ENCODE assay signal across 22 cellular contexts in genomic region chr4:10971800-10972398, GRCh38.
"Had no signal": no experiment of that assay in that cellular context is flagged by ENCODE, and none has a peak within 500 bp of the region (broad histone marks: within the 10 kb centered on the region; RNA-seq: fewer than 3 reads in every experiment).

No MANE protein-coding gene starts in this region.

- H3K36me3 ChIP-seq: esophagus squamous epithelium, heart right ventricle, lower lobe of right lung, tibial artery had no signal

- ATAC-seq: body of pancreas, heart right ventricle, lower lobe of right lung, right cardiac atrium had no signal

- H3K27ac ChIP-seq: body of pancreas, esophagus squamous epithelium, heart right ventricle, lower lobe of right lung, parathyroid adenoma, tibial artery had no signal

- H3K4me1 Mint-ChIP-seq: activated naive CD4-positive, alpha-beta T cell treated with anti-CD3 and anti-CD28 coated beads, Interleukin-2, amount 50 U/mL, for 24 hours had no signal

- H3K36me3 Mint-ChIP-seq: activated CD4-positive, alpha-beta memory T cell treated with anti-CD3 and anti-CD28 coated beads for 36 hours; activated naive CD4-positive, alpha-beta T cell treated with anti-CD3 and anti-CD28 coated beads, Interleukin-2, amount 50 U/mL, for 24 hours had no signal

- H3K9me3 ChIP-seq: body of pancreas, heart right ventricle, lower lobe of right lung, tibial artery had no signal

- H3K9me3 Mint-ChIP-seq: activated CD4-positive, alpha-beta memory T cell treated with anti-CD3 and anti-CD28 coated beads for 36 hours; activated naive CD4-positive, alpha-beta T cell treated with anti-CD3 and anti-CD28 coated beads, Interleukin-2, amount 50 U/mL, for 24 hours had no signal

- H3K27me3 ChIP-seq: body of pancreas, esophagus squamous epithelium, tibial artery had no signal

- H3K27me3 Mint-ChIP-seq: activated CD4-positive, alpha-beta memory T cell treated with anti-CD3 and anti-CD28 coated beads for 36 hours; naive B cell; stimulated activated naive CD8-positive, alpha-beta T cell treated with anti-CD3 and anti-CD28 coated beads, Interleukin-15, Interleukin-2, amounts not matched to agents 100 ng/mL and 50 ng/mL, for 24 hours had no signal

- H3K4me3 ChIP-seq: body of pancreas, esophagus squamous epithelium, heart right ventricle, lower lobe of right lung, tibial artery had no signal

- H3K4me3 Mint-ChIP-seq: activated CD4-positive, alpha-beta memory T cell treated with anti-CD3 and anti-CD28 coated beads for 36 hours; activated naive CD4-positive, alpha-beta T cell treated with anti-CD3 and anti-CD28 coated beads, Interleukin-2, amount 50 U/mL, for 24 hours; naive B cell; stimulated activated naive CD8-positive, alpha-beta T cell treated with anti-CD3 and anti-CD28 coated beads, Interleukin-15, Interleukin-2, amounts not matched to agents 100 ng/mL and 50 ng/mL, for 24 hours; T-helper 1 cell treated with Interleukin-12 subunit alpha and Interleukin-12 subunit beta and Interleukin-4 antibody, amounts not matched to agents 30 μg/mL and 1 μg/mL, for 36 hours had no signal

- H3K4me1 ChIP-seq: body of pancreas, esophagus squamous epithelium, heart right ventricle, lower lobe of right lung, parathyroid adenoma, tibial artery had no signal

- DNase-seq: activated CD4-positive, alpha-beta memory T cell treated with anti-CD3 and anti-CD28 coated beads for 36 hours; activated CD4-positive, alpha-beta T cell treated with anti-CD3 and anti-CD28 coated beads for 48 hours; activated gamma-delta T cell treated with Interleukin-2 at 50 U/mL for 16 hours; anterior cingulate cortex; body of pancreas; caudate nucleus; dermis blood vessel endothelial cell; effector CD8-positive, alpha-beta T cell; esophagus squamous epithelium; heart right ventricle; lower lobe of right lung; naive B cell; nucleus accumbens; right cardiac atrium; stimulated activated CD4-positive, alpha-beta T cell treated with anti-CD3 and anti-CD28 coated beads, Interleukin-12 subunit alpha, Interleukin-12 subunit beta, amount 100 ng/mL, for 4 hours; stimulated activated CD4-positive, alpha-beta T cell treated with anti-CD3 and anti-CD28 coated beads, Interleukin-4, amount 100 ng/mL, for 4 hours; substantia nigra; tibial artery had no signal
